ENCODE assay signal across 12 cellular contexts in genomic region chr3:161314836-161315391, GRCh38. TPM values are rescaled to one million over a fixed set of nuclear protein-coding genes. Genes with fewer than 3 reads are reported as not detected.
DNase-seq lines count a peak whose midpoint lies in the region; ATAC-seq and TF ChIP-seq lines count a peak whose summit lies in the region.
"Had no signal": no experiment of that assay in that cellular context is flagged by ENCODE, and none has a peak within 500 bp of the region (broad histone marks: within the 10 kb centered on the region; RNA-seq: fewer than 3 reads in every experiment).

No MANE protein-coding gene starts in this region.

- DNase-seq in Caki2 (ENCODE audit: low read depth) (peak; percentile 69), SW480 (ENCODE audit: low spot score) (peak; percentile 18), mucosa of descending colon (no peak), uterus (no peak), osteocyte (ENCODE audit: extremely low spot score, unreplicated experiment) (no peak)
- no peak for DNase-seq in activated T-cell treated with anti-CD3 and anti-CD28 coated beads, Interleukin-2, amount 50 U/mL, for 24 hours
- DNase-seq: activated T-cell treated with anti-CD3 and anti-CD28 coated beads, Interleukin-2, amount 50 U/mL, for 4 hours; cortex of kidney; NCI-H226 had no signal

- intact Hi-C loops in mucosa of descending colon (cut with DNase I, micrococcal nuclease) = no loop called here
- intact Hi-C loops in uterus (cut with DNase I; ENCODE audit: low total_unique reads) = no loop called here

- TF ChIP-seq POLR2A in uterus (IDR thresholded peaks at IDR 0.05) = no peak

- H3K36me3 ChIP-seq in mucosa of descending colon (ENCODE audit: low read depth) (no peaks in the 10 kb centered on the region), uterus (no peaks in the 10 kb centered on the region)

- H3K9me3 Mint-ChIP-seq in activated T-cell treated with anti-CD3 and anti-CD28 coated beads, Interleukin-2, amount 50 U/mL, for 24 hours = no peaks in the 10 kb centered on the region
- no peaks in the 10 kb centered on the region for H3K9me3 Mint-ChIP-seq in osteocyte (ENCODE audit: unreplicated experiment)
- H3K9me3 Mint-ChIP-seq: activated T-cell treated with anti-CD3 and anti-CD28 coated beads, Interleukin-2, amount 50 U/mL, for 4 hours had no signal

- H3K9me3 ChIP-seq in mucosa of descending colon (no peaks in the 10 kb centered on the region), uterus (no peaks in the 10 kb centered on the region)

- H3K4me3 ChIP-seq in mucosa of descending colon (no peak overlapping the region), uterus (no peak overlapping the region)

- in situ Hi-C loops in Caki2 (cut with HindIII; ENCODE audit: low pct_unique_long_range_greater_than_20kb, low sequenced_read_pairs) = no loop called here

- no peak overlapping the region for H3K27ac ChIP-seq in uterus

- H3K4me1 Mint-ChIP-seq in activated T-cell treated with anti-CD3 and anti-CD28 coated beads, Interleukin-2, amount 50 U/mL, for 24 hours (ENCODE audit: low read depth) = peaks cover 50% of the 10 kb centered on the region
- H3K4me1 Mint-ChIP-seq in osteocyte (ENCODE audit: unreplicated experiment) = no peaks in the 10 kb centered on the region

- H3K36me3 Mint-ChIP-seq in activated T-cell treated with anti-CD3 and anti-CD28 coated beads, Interleukin-2, amount 50 U/mL, for 24 hours (ENCODE audit: low read depth) = no peaks in the 10 kb centered on the region
- no peaks in the 10 kb centered on the region for H3K36me3 Mint-ChIP-seq in osteocyte (ENCODE audit: unreplicated experiment)

- H3K27ac Mint-ChIP-seq in activated T-cell treated with anti-CD3 and anti-CD28 coated beads, Interleukin-2, amount 50 U/mL, for 24 hours = no peak overlapping the region
- H3K27ac Mint-ChIP-seq in osteocyte (ENCODE audit: unreplicated experiment) = no peak overlapping the region

- H3K4me1 ChIP-seq in mucosa of descending colon (ENCODE audit: low read depth) = no peaks in the 10 kb centered on the region
- H3K4me1 ChIP-seq in uterus = no peaks in the 10 kb centered on the region

- no peak overlapping the region for H3K4me3 Mint-ChIP-seq in activated T-cell treated with anti-CD3 and anti-CD28 coated beads, Interleukin-2, amount 50 U/mL, for 24 hours
- H3K4me3 Mint-ChIP-seq in osteocyte (ENCODE audit: unreplicated experiment) = no peak overlapping the region
- H3K4me3 Mint-ChIP-seq: activated T-cell treated with anti-CD3 and anti-CD28 coated beads, Interleukin-2, amount 50 U/mL, for 4 hours had no signal

- no peaks in the 10 kb centered on the region for H3K27me3 ChIP-seq in uterus

- peak; percentile 31 for ATAC-seq in GM19438 (IDR thresholded peaks at IDR 0.05; ENCODE audit: low read depth, unreplicated experiment)
- peak; percentile 46 for ATAC-seq in HG02981 (IDR thresholded peaks at IDR 0.05; ENCODE audit: unreplicated experiment)
- no peak for ATAC-seq in mucosa of descending colon
- ATAC-seq: activated T-cell treated with anti-CD3 and anti-CD28 coated beads, Interleukin-2, amount 50 U/mL, for 4 hours had no signal

- TF ChIP-seq CTCF in mucosa of descending colon (IDR thresholded peaks at IDR 0.05) (no peak), uterus (IDR thresholded peaks at IDR 0.05) (no peak), osteocyte (IDR thresholded peaks at IDR 0.05) (no peak)

- H3K27me3 Mint-ChIP-seq in activated T-cell treated with anti-CD3 and anti-CD28 coated beads, Interleukin-2, amount 50 U/mL, for 24 hours = peaks cover 11% of the 10 kb centered on the region
- peaks cover 4% of the 10 kb centered on the region for H3K27me3 Mint-ChIP-seq in osteocyte (ENCODE audit: unreplicated experiment)

RNA-seq across cellular contexts. Expression of gene SPTSSB, which starts 56.4 kb away (rescaled TPM):
- total RNA-seq in Caki2 (2014; rRNA removed; shearing (Covaris generic); ENCODE audit: low replicate concordance) = not detected in 2 replicates
- total RNA-seq in mucosa of descending colon (1 to 10 TPM in 1 of 3 donors, under 1 TPM in 2; 0.65 to 1.9 (median 0.66) TPM), uterus (1 to 10 TPM in 2 of 4 donors, under 1 TPM in 1, not detected in 1; under 0.01 to 1.5 (median 1.0) TPM), osteocyte (not detected in 2 replicates)
- total RNA-seq: T-helper 1 cell treated with Interleukin-12 subunit alpha and Interleukin-12 subunit beta and Interleukin-4 antibody, amounts not matched to agents 30 ng/mL and 1 ng/mL, for 36 hours had no signal

Comparison
In these comparisons a context has a peak if more than half of its experiments do, and no peak if none do; other contexts are left out.
1. DNase-seq: peak in Caki2 (single experiment) and SW480 (single experiment); none in activated T-cell treated with anti-CD3 and anti-CD28 coated beads, Interleukin-2, amount 50 U/mL, for 24 hours (single experiment), mucosa of descending colon (0 of 3), uterus (0 of 2) and osteocyte (single experiment).